Comparison of ENCODE assay signal across 9 cellular contexts in genomic region chr2:209472386-209472832, GRCh38. TPM values are rescaled to one million over a fixed set of nuclear protein-coding genes. Genes with fewer than 3 reads are reported as not detected.
DNase-seq lines count a peak whose midpoint lies in the region; ATAC-seq and TF ChIP-seq lines count a peak whose summit lies in the region.
"Had no signal": no experiment of that assay in that cellular context is flagged by ENCODE, and none has a peak within 500 bp of the region (broad histone marks: within the 10 kb centered on the region; RNA-seq: fewer than 3 reads in every experiment).

No MANE protein-coding gene starts in this region.

- DNase-seq in AML-193 (lab: John Stamatoyannopoulos, UW) (peak; percentile 75 to 79), NCI-H128 (lab: John Stamatoyannopoulos, UW; ENCODE audit: unreplicated experiment) (peak; percentile 72), SK-N-MC (ENCODE audit: low read depth, low spot score) (peak; percentile 48), iris pigment epithelial cell (ENCODE audit: low read depth) (peak; percentile 92), Peyer's patch (no peak), lower leg skin (ENCODE audit: low spot score in 2 of 2) (no peak)
- DNase-seq in stimulated activated CD4-positive, alpha-beta T cell treated with anti-CD3 and anti-CD28 coated beads, Interleukin-4, amount 100 ng/mL, for 4 hours = no peak
- DNase-seq: cerebellar nuclear complex had no signal

- TF ChIP-seq POLR2A in Peyer's patch (IDR thresholded peaks at IDR 0.05) (no peak), lower leg skin (IDR thresholded peaks at IDR 0.05) (no peak)

- 35 to 45% methylated on average over 3 of the region's 3 CpGs for WGBS in lower leg skin, 2 donors

- H3K4me1 ChIP-seq in Peyer's patch = no peaks in the 10 kb centered on the region

- H3K27ac ChIP-seq in SK-N-MC = peak overlapping the region; percentile 78
- no peak overlapping the region for H3K27ac ChIP-seq in Peyer's patch

- H3K9me3 ChIP-seq in SK-N-MC (ENCODE audit: low read depth, low read length) (no peaks in the 10 kb centered on the region), Peyer's patch (no peaks in the 10 kb centered on the region)

- H3K36me3 ChIP-seq in SK-N-MC (ENCODE audit: insufficient read depth, low read length) = no peaks in the 10 kb centered on the region
- no peaks in the 10 kb centered on the region for H3K36me3 ChIP-seq in Peyer's patch

- ATAC-seq in GM21619 (IDR thresholded peaks at IDR 0.05; ENCODE audit: unreplicated experiment) = no peak

- intact Hi-C loops in lower leg skin (cut with DNase I; ENCODE audit: low total_unique reads) = no loop called here

- H3K9ac ChIP-seq in SK-N-MC (ENCODE audit: insufficient read length) = no peak overlapping the region

- peak overlapping the region; percentile 41 for H3K4me3 ChIP-seq in SK-N-MC
- H3K4me3 ChIP-seq in Peyer's patch = no peak overlapping the region
- no peak overlapping the region for H3K4me3 ChIP-seq in lower leg skin (ENCODE audit: low read depth, poor library complexity, severe bottlenecking)

- H3K27me3 ChIP-seq in Peyer's patch = no peaks in the 10 kb centered on the region

- no peak for TF ChIP-seq CTCF in Peyer's patch (IDR thresholded peaks at IDR 0.05)
- TF ChIP-seq CTCF in lower leg skin (IDR thresholded peaks at IDR 0.05) = no peak

RNA-seq across cellular contexts. Expression of gene MAP2, which starts 48.6 kb away (rescaled TPM):
- total RNA-seq in Peyer's patch (10 to 100 TPM in 1 of 4 donors, 1 to 10 TPM in 2, under 1 TPM in 1; 0.70 to 19.8 (median 4.1) TPM), lower leg skin (10 to 100 TPM; 35.1 to 47.8 (median 40.9) TPM)

Comparison
In these comparisons a context has a peak if more than half of its experiments do, and no peak if none do; other contexts are left out.
1. DNase-seq: peak in AML-193 (2 of 2), NCI-H128 (single experiment), SK-N-MC (single experiment) and iris pigment epithelial cell (single experiment); none in stimulated activated CD4-positive, alpha-beta T cell treated with anti-CD3 and anti-CD28 coated beads, Interleukin-4, amount 100 ng/mL, for 4 hours (0 of 2), Peyer's patch (0 of 3) and lower leg skin (0 of 2).